Comparison of ENCODE assay signal across 10 cellular contexts in the genomic region with DNA sequence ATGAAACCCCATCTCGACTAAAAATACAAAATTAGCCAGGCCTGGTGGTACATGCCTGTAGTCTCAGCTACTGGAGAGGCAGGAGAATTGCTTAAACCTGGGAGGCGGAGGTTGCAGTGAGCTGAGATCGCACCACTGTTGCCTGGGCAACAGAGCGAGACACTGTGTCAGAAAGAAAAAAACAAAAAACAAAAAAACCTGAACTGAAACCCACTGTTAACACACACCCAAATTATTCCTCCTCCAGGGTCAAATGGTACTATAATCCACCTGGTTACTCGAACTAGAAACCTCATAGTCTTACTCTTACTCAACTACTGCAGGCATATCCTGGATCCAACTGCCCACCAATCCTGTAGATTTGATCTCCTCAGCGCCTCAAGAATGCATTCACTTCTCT. TPM values are rescaled to one million over a fixed set of nuclear protein-coding genes. Genes with fewer than 3 reads are reported as not detected.
A peak's percentile ranks its signal among the peaks of the same experiment; 100 is the strongest.
DNase-seq lines count a peak whose midpoint lies in the region; ATAC-seq and TF ChIP-seq lines count a peak whose summit lies in the region.
"Had no signal": no experiment of that assay in that cellular context is flagged by ENCODE, and none has a peak within 500 bp of the region (broad histone marks: within the 10 kb centered on the region; RNA-seq: fewer than 3 reads in every experiment).

No MANE protein-coding gene starts in this region.

- intact Hi-C loops in vagina (cut with DNase I): no loop called here
- intact Hi-C loops in A673 (cut with micrococcal nuclease; ENCODE audit: unreplicated experiment): no loop called here

- no peak for TF ChIP-seq CTCF in vagina (IDR thresholded peaks at IDR 0.05)
- TF ChIP-seq CTCF in A673 (conservative IDR thresholded peaks at IDR 0.05; ENCODE audit: low read depth, low read length): no peak

- peak overlapping the region in 5 of 6 donors; percentile 2 to 93 (median 58) for H3K27ac Mint-ChIP-seq in immature natural killer cell
- H3K27ac Mint-ChIP-seq: nephron had no signal

- H3K36me3 Mint-ChIP-seq in immature natural killer cell: peaks cover 13 to 24% (median 16%) of the 10 kb centered on the region in 3 donors

- DNase-seq in immature natural killer cell (no peak), vagina (ENCODE audit: extremely low spot score in 2 of 2) (no peak), A673 (ENCODE audit: low spot score) (no peak), hypothalamus (lab: John Stamatoyannopoulos, UW) (no peak)
- DNase-seq in activated CD4-positive, CD25-positive, alpha-beta regulatory T cell (lab: John Stamatoyannopoulos, UW): no peak
- DNase-seq: activated T-cell treated with anti-CD3 and anti-CD28 coated beads, Interleukin-2, amount 50 U/mL, for 48 hours had no signal

- H3K27me3 ChIP-seq in vagina (no peaks in the 10 kb centered on the region), A673 (replicated peaks; ENCODE audit: insufficient read depth, low read depth, low read length, poor library complexity) (no peaks in the 10 kb centered on the region)

- ATAC-seq in GM18868 (IDR thresholded peaks at IDR 0.05; ENCODE audit: unreplicated experiment): peak; percentile 93
- peak; percentile 86 for ATAC-seq in GM21526 (IDR thresholded peaks at IDR 0.05; ENCODE audit: low FRiP score, unreplicated experiment)
- peak; percentile 85 for ATAC-seq in HG03108 (IDR thresholded peaks at IDR 0.05; ENCODE audit: unreplicated experiment)

- no peak overlapping the region for H3K4me3 Mint-ChIP-seq in immature natural killer cell
- H3K4me3 Mint-ChIP-seq: nephron had no signal

- CTCF ChIA-PET in A673 (lab: Charles Lee): interaction anchor here (0.6 kb wide), 2 partner anchors 30 to 382 kb away, joined by 3 to 4 read pairs; no protein-coding TSS in a partner anchor

- H3K9me3 ChIP-seq in vagina (no peaks in the 10 kb centered on the region), A673 (ENCODE audit: low read depth, low read length, poor library complexity, severe bottlenecking) (no peaks in the 10 kb centered on the region)

- H3K27ac ChIP-seq in vagina (no peak overlapping the region), A673 (ENCODE audit: low read depth, low read length, poor library complexity, severe bottlenecking) (no peak overlapping the region)

- TF ChIP-seq POLR2A in vagina (IDR thresholded peaks at IDR 0.05): no peak

- H3K36me3 ChIP-seq in vagina (peaks cover 0 to 31% of the 10 kb centered on the region in 2 donors), A673 (ENCODE audit: insufficient read depth, low read length, poor library complexity, severe bottlenecking) (no peaks in the 10 kb centered on the region)

- POLR2A ChIA-PET in A673 (lab: Charles Lee; ENCODE audit: low non-redundant PET): no interaction called here

- no peaks in the 10 kb centered on the region for H3K9me3 Mint-ChIP-seq in immature natural killer cell
- H3K9me3 Mint-ChIP-seq: nephron had no signal

- peaks cover 35 to 37% of the 10 kb centered on the region in 2 donors for H3K4me1 Mint-ChIP-seq in immature natural killer cell
- H3K4me1 Mint-ChIP-seq: nephron had no signal

- BruUV-seq in A673 (replicated peaks; lab: Mats Ljungman, UMichigan): no TSS peak

- H3K4me3 ChIP-seq in vagina (no peak overlapping the region), A673 (ENCODE audit: low read depth, low read length, poor library complexity, severe bottlenecking) (no peak overlapping the region)

- H3K27me3 Mint-ChIP-seq in immature natural killer cell (ENCODE audit: low read depth in 3 of 3): no peaks in the 10 kb centered on the region

- H3K4me1 ChIP-seq in vagina: no peaks in the 10 kb centered on the region
- no peaks in the 10 kb centered on the region for H3K4me1 ChIP-seq in A673 (ENCODE audit: insufficient read depth, low read length, poor library complexity, severe bottlenecking)

RNA-seq across cellular contexts. Expression of a gene that starts 35.5 kb away (rescaled TPM):
- 100 to 1,000 TPM; 121 to 185 (median 122) TPM for polyA plus RNA-seq in immature natural killer cell
- total RNA-seq in vagina (12.3 TPM), A673 (2021) (23.7 and 37.6 TPM in 2 replicates)
